1 cellular context compared by ENCODE assay signal in the genomic region with DNA sequence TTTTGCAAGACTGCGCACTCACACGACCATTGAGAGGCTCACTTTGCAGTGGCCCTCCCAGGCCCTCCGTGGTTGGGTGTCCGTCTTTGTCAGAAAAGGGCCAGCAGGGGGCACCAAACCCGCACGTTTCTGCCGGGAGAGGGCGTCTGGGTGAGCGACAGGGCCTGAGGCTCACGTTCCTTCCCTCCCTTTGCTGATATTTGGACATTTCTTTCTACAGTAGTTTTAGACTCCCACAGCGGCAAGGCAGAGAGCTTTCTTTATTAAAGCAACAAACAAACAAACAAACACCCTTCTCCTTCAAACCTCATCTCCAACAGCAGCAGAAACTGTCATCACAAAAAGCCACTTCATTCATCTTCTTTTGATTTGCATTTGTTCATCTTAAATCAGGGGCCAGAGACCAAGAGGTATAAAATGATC.
A peak's percentile ranks its signal among the peaks of the same experiment; 100 is the strongest.
TF ChIP-seq lines count a peak whose summit lies in the region.

No MANE protein-coding gene starts in this region.

TF ChIP-seq in HEK293, 187 proteins besides CTCF, POLR2A, EP300 and RAD21 (continued from another document and continues in another):
- no peak for TF ChIP-seq ZNF148 (tag by site-specific recombination; IDR thresholded peaks at IDR 0.05; ENCODE audit: borderline replicate concordance)
- TF ChIP-seq, protein P1, sequence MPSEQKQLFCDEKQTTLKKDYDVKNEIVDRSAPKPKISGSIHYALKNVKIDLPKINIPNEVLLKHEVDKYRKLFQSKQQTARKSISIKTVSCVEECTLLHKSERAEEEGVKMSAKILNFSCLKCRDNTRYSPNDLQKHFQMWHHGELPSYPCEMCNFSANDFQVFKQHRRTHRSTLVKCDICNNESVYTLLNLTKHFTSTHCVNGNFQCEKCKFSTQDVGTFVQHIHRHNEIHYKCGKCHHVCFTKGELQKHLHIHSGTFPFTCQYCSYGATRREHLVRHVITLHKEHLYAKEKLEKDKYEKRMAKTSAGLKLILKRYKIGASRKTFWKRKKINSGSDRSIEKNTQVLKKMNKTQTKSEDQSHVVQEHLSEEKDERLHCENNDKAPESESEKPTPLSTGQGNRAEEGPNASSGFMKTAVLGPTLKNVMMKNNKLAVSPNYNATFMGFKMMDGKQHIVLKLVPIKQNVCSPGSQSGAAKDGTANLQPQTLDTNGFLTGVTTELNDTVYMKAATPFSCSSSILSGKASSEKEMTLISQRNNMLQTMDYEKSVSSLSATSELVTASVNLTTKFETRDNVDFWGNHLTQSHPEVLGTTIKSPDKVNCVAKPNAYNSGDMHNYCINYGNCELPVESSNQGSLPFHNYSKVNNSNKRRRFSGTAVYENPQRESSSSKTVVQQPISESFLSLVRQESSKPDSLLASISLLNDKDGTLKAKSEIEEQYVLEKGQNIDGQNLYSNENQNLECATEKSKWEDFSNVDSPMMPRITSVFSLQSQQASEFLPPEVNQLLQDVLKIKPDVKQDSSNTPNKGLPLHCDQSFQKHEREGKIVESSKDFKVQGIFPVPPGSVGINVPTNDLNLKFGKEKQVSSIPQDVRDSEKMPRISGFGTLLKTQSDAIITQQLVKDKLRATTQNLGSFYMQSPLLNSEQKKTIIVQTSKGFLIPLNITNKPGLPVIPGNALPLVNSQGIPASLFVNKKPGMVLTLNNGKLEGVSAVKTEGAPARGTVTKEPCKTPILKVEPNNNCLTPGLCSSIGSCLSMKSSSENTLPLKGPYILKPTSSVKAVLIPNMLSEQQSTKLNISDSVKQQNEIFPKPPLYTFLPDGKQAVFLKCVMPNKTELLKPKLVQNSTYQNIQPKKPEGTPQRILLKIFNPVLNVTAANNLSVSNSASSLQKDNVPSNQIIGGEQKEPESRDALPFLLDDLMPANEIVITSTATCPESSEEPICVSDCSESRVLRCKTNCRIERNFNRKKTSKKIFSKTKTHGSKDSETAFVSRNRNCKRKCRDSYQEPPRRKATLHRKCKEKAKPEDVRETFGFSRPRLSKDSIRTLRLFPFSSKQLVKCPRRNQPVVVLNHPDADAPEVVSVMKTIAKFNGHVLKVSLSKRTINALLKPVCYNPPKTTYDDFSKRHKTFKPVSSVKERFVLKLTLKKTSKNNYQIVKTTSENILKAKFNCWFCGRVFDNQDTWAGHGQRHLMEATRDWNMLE (tag by site-specific recombination; conservative IDR thresholded peaks at IDR 0.05; ENCODE audit: low read depth), result no peak
- TF ChIP-seq ZNF488 (tag by site-specific recombination; IDR thresholded peaks at IDR 0.05), result no peak
- no peak for TF ChIP-seq ZNF302 (tag by site-specific recombination; IDR thresholded peaks at IDR 0.05; ENCODE audit: low read depth)
- no peak for TF ChIP-seq ZNF214 (tag by site-specific recombination; IDR thresholded peaks at IDR 0.05; ENCODE audit: borderline replicate concordance)
- TF ChIP-seq MEIS1 (CRISPR knock-in tag; IDR thresholded peaks at IDR 0.05; ENCODE audit: borderline replicate concordance), result 0 out of 2 replicates have a peak, but pooled peaks have one; percentile 14
- TF ChIP-seq, protein P2, sequence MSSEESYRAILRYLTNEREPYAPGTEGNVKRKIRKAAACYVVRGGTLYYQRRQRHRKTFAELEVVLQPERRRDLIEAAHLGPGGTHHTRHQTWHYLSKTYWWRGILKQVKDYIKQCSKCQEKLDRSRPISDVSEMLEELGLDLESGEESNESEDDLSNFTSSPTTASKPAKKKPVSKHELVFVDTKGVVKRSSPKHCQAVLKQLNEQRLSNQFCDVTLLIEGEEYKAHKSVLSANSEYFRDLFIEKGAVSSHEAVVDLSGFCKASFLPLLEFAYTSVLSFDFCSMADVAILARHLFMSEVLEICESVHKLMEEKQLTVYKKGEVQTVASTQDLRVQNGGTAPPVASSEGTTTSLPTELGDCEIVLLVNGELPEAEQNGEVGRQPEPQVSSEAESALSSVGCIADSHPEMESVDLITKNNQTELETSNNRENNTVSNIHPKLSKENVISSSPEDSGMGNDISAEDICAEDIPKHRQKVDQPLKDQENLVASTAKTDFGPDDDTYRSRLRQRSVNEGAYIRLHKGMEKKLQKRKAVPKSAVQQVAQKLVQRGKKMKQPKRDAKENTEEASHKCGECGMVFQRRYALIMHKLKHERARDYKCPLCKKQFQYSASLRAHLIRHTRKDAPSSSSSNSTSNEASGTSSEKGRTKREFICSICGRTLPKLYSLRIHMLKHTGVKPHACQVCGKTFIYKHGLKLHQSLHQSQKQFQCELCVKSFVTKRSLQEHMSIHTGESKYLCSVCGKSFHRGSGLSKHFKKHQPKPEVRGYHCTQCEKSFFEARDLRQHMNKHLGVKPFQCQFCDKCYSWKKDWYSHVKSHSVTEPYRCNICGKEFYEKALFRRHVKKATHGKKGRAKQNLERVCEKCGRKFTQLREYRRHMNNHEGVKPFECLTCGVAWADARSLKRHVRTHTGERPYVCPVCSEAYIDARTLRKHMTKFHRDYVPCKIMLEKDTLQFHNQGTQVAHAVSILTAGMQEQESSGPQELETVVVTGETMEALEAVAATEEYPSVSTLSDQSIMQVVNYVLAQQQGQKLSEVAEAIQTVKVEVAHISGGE (tag by site-specific recombination; conservative IDR thresholded peaks at IDR 0.05; ENCODE audit: low read depth), result no peak
- TF ChIP-seq HOXA7 (CRISPR knock-in tag; IDR thresholded peaks at IDR 0.05; ENCODE audit: borderline replicate concordance), result no peak
- 0 out of 2 replicates have a peak, but pooled peaks have one; percentile 40 for TF ChIP-seq ZBTB48 (tag by site-specific recombination; IDR thresholded peaks at IDR 0.05)
- peak; percentile 82 for TF ChIP-seq ZNF501 (tag by site-specific recombination; IDR thresholded peaks at IDR 0.05)
- peak; percentile 70; the same call in 1 of the 2 replicates for TF ChIP-seq ZNF366 (tag by site-specific recombination; conservative IDR thresholded peaks at IDR 0.05)
- no peak for TF ChIP-seq ZBTB20 (tag by site-specific recombination; IDR thresholded peaks at IDR 0.05)
- 0 out of 2 replicates have a peak, but pooled peaks have one; percentile 62 for TF ChIP-seq ZNF184 (tag by site-specific recombination; IDR thresholded peaks at IDR 0.05)
- TF ChIP-seq, protein P3, sequence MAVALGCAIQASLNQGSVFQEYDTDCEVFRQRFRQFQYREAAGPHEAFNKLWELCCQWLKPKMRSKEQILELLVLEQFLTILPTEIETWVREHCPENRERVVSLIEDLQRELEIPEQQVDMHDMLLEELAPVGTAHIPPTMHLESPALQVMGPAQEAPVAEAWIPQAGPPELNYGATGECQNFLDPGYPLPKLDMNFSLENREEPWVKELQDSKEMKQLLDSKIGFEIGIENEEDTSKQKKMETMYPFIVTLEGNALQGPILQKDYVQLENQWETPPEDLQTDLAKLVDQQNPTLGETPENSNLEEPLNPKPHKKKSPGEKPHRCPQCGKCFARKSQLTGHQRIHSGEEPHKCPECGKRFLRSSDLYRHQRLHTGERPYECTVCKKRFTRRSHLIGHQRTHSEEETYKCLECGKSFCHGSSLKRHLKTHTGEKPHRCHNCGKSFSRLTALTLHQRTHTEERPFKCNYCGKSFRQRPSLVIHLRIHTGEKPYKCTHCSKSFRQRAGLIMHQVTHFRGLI (tag by site-specific recombination; IDR thresholded peaks at IDR 0.05), result no peak
- TF ChIP-seq ZNF510 (tag by site-specific recombination; IDR thresholded peaks at IDR 0.05; ENCODE audit: insufficient replicate concordance), result no peak
- peak; percentile 99 for TF ChIP-seq ZNF654 (tag by site-specific recombination; IDR thresholded peaks at IDR 0.05; ENCODE audit: low read depth)
- TF ChIP-seq, protein P4, sequence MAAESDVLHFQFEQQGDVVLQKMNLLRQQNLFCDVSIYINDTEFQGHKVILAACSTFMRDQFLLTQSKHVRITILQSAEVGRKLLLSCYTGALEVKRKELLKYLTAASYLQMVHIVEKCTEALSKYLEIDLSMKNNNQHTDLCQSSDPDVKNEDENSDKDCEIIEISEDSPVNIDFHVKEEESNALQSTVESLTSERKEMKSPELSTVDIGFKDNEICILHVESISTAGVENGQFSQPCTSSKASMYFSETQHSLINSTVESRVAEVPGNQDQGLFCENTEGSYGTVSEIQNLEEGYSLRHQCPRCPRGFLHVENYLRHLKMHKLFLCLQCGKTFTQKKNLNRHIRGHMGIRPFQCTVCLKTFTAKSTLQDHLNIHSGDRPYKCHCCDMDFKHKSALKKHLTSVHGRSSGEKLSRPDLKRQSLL (tag by site-specific recombination; IDR thresholded peaks at IDR 0.05), result no peak
- no peak; the same call in 1 of the 2 replicates for TF ChIP-seq KLF8 (tag by site-specific recombination; IDR thresholded peaks at IDR 0.05)
- TF ChIP-seq, protein P5, sequence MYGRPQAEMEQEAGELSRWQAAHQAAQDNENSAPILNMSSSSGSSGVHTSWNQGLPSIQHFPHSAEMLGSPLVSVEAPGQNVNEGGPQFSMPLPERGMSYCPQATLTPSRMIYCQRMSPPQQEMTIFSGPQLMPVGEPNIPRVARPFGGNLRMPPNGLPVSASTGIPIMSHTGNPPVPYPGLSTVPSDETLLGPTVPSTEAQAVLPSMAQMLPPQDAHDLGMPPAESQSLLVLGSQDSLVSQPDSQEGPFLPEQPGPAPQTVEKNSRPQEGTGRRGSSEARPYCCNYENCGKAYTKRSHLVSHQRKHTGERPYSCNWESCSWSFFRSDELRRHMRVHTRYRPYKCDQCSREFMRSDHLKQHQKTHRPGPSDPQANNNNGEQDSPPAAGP (tag by site-specific recombination; IDR thresholded peaks at IDR 0.05), result peak; percentile 51; the same call in 1 of the 2 replicates
- peak; percentile 35; the same call in 1 of the 2 replicates for TF ChIP-seq GLIS1 (tag by site-specific recombination; IDR thresholded peaks at IDR 0.05)
- peak; percentile 57; the same call in 1 of the 2 replicates for TF ChIP-seq SP7 (tag by site-specific recombination; IDR thresholded peaks at IDR 0.05)
- TF ChIP-seq ZNF701 (tag by site-specific recombination; IDR thresholded peaks at IDR 0.05), result no peak
- peak; percentile 51; the same call in 1 of the 2 replicates for TF ChIP-seq ZBTB17 (tag by site-specific recombination; IDR thresholded peaks at IDR 0.05)
- TF ChIP-seq ZNF26 (tag by site-specific recombination; IDR thresholded peaks at IDR 0.05), result no peak
- TF ChIP-seq ZNF830 (tag by site-specific recombination; IDR thresholded peaks at IDR 0.05; ENCODE audit: low read depth), result no peak
- peak; percentile 57; the same call in 1 of the 2 replicates for TF ChIP-seq ZNF24 (tag by site-specific recombination; IDR thresholded peaks at IDR 0.05)
- no peak for TF ChIP-seq PBX3 (CRISPR knock-in tag; IDR thresholded peaks at IDR 0.05)
- TF ChIP-seq ZBTB44 (tag by site-specific recombination; IDR thresholded peaks at IDR 0.05), result peak; percentile 49; the same call in 1 of the 2 replicates
